Comparison of ENCODE assay signal across 11 cellular contexts in the genomic region with DNA sequence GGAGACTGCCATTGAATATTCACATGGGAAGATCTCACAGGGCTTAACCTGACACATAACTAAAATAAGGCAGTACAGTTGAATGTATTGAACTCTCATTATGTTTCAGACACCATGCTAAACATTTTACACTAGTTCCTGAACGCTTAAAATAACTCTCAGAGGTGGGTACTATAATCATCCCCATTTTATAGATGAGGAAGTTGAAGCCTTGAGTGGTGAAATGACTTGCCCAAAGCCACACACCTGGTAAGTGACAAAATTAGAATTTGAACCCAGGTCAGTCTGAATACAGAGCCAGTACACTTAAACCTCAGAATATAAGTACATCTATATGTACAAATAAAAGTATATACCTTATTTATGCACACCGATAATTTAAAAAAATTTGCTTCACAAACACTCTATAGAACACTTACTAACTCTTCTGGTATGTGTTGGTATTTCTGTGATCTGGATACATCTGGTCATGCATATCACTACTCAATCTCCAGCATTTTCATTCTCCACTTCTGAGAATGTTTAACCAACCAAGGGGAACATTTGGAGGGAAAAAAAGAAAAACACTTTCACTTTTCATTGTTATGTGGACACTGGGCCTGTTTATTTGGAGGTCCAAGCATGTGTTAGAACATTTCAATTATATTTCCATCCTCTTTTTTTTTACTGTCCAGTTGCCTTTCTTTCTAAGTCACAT. TPM values are rescaled to one million over a fixed set of nuclear protein-coding genes. Genes with fewer than 3 reads are reported as not detected.
DNase-seq lines count a peak whose midpoint lies in the region; ATAC-seq, FAIRE-seq and TF ChIP-seq lines count a peak whose summit lies in the region.
"Had no signal": no experiment of that assay in that cellular context is flagged by ENCODE, and none has a peak within 500 bp of the region (broad histone marks: within the 10 kb centered on the region; RNA-seq: fewer than 3 reads in every experiment).

No MANE protein-coding gene starts in this region.

- peaks cover 68% of the 10 kb centered on the region for H3K4me1 Mint-ChIP-seq in activated T-helper 1 cell treated with anti-CD3 and anti-CD28 coated beads, Interleukin-12 subunit alpha, Interleukin-12 subunit beta, Interleukin-2, Interleukin-4 antibody, amounts not matched to agents 30 ng/mL and 10 ng/mL and 1 ng/mL, durations not matched to agents 14 hours and 24 hours and 36 hours (ENCODE audit: low read depth)

- TF ChIP-seq CTCF in DOHH2 (IDR thresholded peaks at IDR 0.05; ENCODE audit: low read depth, low read length, poor library complexity, severe bottlenecking) (no peak), HepG2 (CRISPR knock-in tag; IDR thresholded peaks at IDR 0.05) (no peak), uterus (IDR thresholded peaks at IDR 0.05) (no peak)

- POLR2A ChIA-PET in HepG2 (lab: Yijun Ruan, JAX): interaction anchor here (11.1 kb wide), 1 partner anchor 31 kb away, joined by 270 read pairs; a partner anchor contains a TSS

- peak overlapping the region; percentile 57 for H3K27ac Mint-ChIP-seq in activated T-helper 1 cell treated with anti-CD3 and anti-CD28 coated beads, Interleukin-12 subunit alpha, Interleukin-12 subunit beta, Interleukin-2, Interleukin-4 antibody, amounts not matched to agents 30 ng/mL and 10 ng/mL and 1 ng/mL, durations not matched to agents 14 hours and 24 hours and 36 hours

- H3K4me2 ChIP-seq in DOHH2 (ENCODE audit: low read length) (peak overlapping the region; percentile 88), HepG2 (ENCODE audit: low read depth, low read length) (peak overlapping the region; percentile 40)

- no peaks in the 10 kb centered on the region for H3K9me3 ChIP-seq in DOHH2 (ENCODE audit: control insufficient read depth, insufficient read depth, low read length)
- H3K9me3 ChIP-seq in HepG2 (ENCODE audit: low read length): no peaks in the 10 kb centered on the region
- H3K9me3 ChIP-seq in uterus: no peaks in the 10 kb centered on the region
- H3K9me3 ChIP-seq: esophagus squamous epithelium, prostate gland had no signal

- no peaks in the 10 kb centered on the region for H3K9me2 ChIP-seq in DOHH2 (replicated peaks; ENCODE audit: control insufficient read depth, low read length)

- peaks cover 6% of the 10 kb centered on the region for H3K36me3 Mint-ChIP-seq in activated T-helper 1 cell treated with anti-CD3 and anti-CD28 coated beads, Interleukin-12 subunit alpha, Interleukin-12 subunit beta, Interleukin-2, Interleukin-4 antibody, amounts not matched to agents 30 ng/mL and 10 ng/mL and 1 ng/mL, durations not matched to agents 14 hours and 24 hours and 36 hours (ENCODE audit: low read depth)

- peak overlapping the region; percentile 99 for H3K27ac ChIP-seq in DOHH2 (ENCODE audit: low read depth, low read length)
- H3K27ac ChIP-seq in HepG2 (ENCODE audit: extremely low read length, insufficient read depth, low read length): no peak overlapping the region
- H3K27ac ChIP-seq in uterus: no peak overlapping the region
- H3K27ac ChIP-seq: prostate gland had no signal

- H3K79me2 ChIP-seq in DOHH2 (ENCODE audit: control insufficient read depth, low read length) (peaks cover 60% of the 10 kb centered on the region), HepG2 (ENCODE audit: insufficient read depth, low read length) (peaks cover 6% of the 10 kb centered on the region)

- H3K27me3 Mint-ChIP-seq in activated T-helper 1 cell treated with anti-CD3 and anti-CD28 coated beads, Interleukin-12 subunit alpha, Interleukin-12 subunit beta, Interleukin-2, Interleukin-4 antibody, amounts not matched to agents 30 ng/mL and 10 ng/mL and 1 ng/mL, durations not matched to agents 14 hours and 24 hours and 36 hours (ENCODE audit: insufficient read depth): no peaks in the 10 kb centered on the region

- H3K4me3 Mint-ChIP-seq in activated T-helper 1 cell treated with anti-CD3 and anti-CD28 coated beads, Interleukin-12 subunit alpha, Interleukin-12 subunit beta, Interleukin-2, Interleukin-4 antibody, amounts not matched to agents 30 ng/mL and 10 ng/mL and 1 ng/mL, durations not matched to agents 14 hours and 24 hours and 36 hours: no peak overlapping the region

- H3K27me3 ChIP-seq in DOHH2 (ENCODE audit: control insufficient read depth, low read length): no peaks in the 10 kb centered on the region
- H3K27me3 ChIP-seq in HepG2 (ENCODE audit: control insufficient read depth in 1 of 2, insufficient read depth in 2 of 2, low read length in 2 of 2): no peaks in the 10 kb centered on the region
- no peaks in the 10 kb centered on the region for H3K27me3 ChIP-seq in uterus
- H3K27me3 ChIP-seq: esophagus squamous epithelium had no signal

- no peak overlapping the region for H3K9ac ChIP-seq in HepG2 (ENCODE audit: insufficient read depth, low read depth, low read length)

- no peaks in the 10 kb centered on the region for H3K9me3 Mint-ChIP-seq in activated T-helper 1 cell treated with anti-CD3 and anti-CD28 coated beads, Interleukin-12 subunit alpha, Interleukin-12 subunit beta, Interleukin-2, Interleukin-4 antibody, amounts not matched to agents 30 ng/mL and 10 ng/mL and 1 ng/mL, durations not matched to agents 14 hours and 24 hours and 36 hours

- no peaks in the 10 kb centered on the region for H4K20me1 ChIP-seq in DOHH2 (ENCODE audit: control insufficient read depth, insufficient read depth, low read depth, low read length)
- H4K20me1 ChIP-seq in HepG2 (ENCODE audit: insufficient read depth, low read length): no peaks in the 10 kb centered on the region

- BruUV-seq in HepG2 (replicated peaks; lab: Mats Ljungman, UMichigan): no TSS peak

- DNase-seq in activated T-helper 1 cell treated with anti-CD3 and anti-CD28 coated beads, Interleukin-12 subunit alpha, Interleukin-12 subunit beta, Interleukin-2, Interleukin-4 antibody, amounts not matched to agents 30 ng/mL and 10 ng/mL and 1 ng/mL, durations not matched to agents 14 hours and 24 hours and 36 hours (ENCODE audit: low spot score): no peak
- DNase-seq in HepG2 (ENCODE audit: low spot score): peak; percentile 53
- no peak for DNase-seq in Right ventricle myocardium inferior (ENCODE audit: missing footprints)
- DNase-seq in uterus: no peak
- DNase-seq in cerebellum (ENCODE audit: low spot score): no peak
- no peak for DNase-seq in NCI-H2196 treated with DMSO at 0.1 percent for 48 hours (lab: John Stamatoyannopoulos, UW; ENCODE audit: unreplicated experiment)
- DNase-seq: esophagus squamous epithelium, NCI-H2171 had no signal

- intact Hi-C loops in activated T-helper 1 cell treated with anti-CD3 and anti-CD28 coated beads, Interleukin-12 subunit alpha, Interleukin-12 subunit beta, Interleukin-2, Interleukin-4 antibody, amounts not matched to agents 30 ng/mL and 10 ng/mL and 1 ng/mL, durations not matched to agents 14 hours and 24 hours and 36 hours (cut with micrococcal nuclease): loop anchor here (10.0 kb wide), 3 partner anchors 212 to 1348 kb away; a partner anchor contains a TSS
- intact Hi-C loops in HepG2 (cut with micrococcal nuclease; ENCODE audit: unreplicated experiment) (no loop called here), Right ventricle myocardium inferior (cut with DNase I) (no loop called here), uterus (cut with DNase I; ENCODE audit: low total_unique reads) (no loop called here)

- no peak for TF ChIP-seq EP300 in HepG2 (IDR thresholded peaks at IDR 0.05; ENCODE audit: low read depth in 2 of 2, low read length in 2 of 2)
- no peak for TF ChIP-seq EP300 in HepG2 (CRISPR knock-in tag; IDR thresholded peaks at IDR 0.05; ENCODE audit: borderline replicate concordance)

- 90% methylated on average over 2 of the region's 2 CpGs for WGBS in HepG2 (ENCODE audit: low lambda C conversion rate)

- TF ChIP-seq POLR2A in HepG2 (IDR thresholded peaks at IDR 0.05; ENCODE audit: insufficient read depth in 1 of 2, low read depth in 2 of 2, low read length in 2 of 2): no peak
- TF ChIP-seq POLR2A in uterus (IDR thresholded peaks at IDR 0.05): no peak

- peak overlapping the region; percentile 56 for H3K4me3 ChIP-seq in DOHH2 (ENCODE audit: low read length)
- no peak overlapping the region for H3K4me3 ChIP-seq in HepG2 (replicated peaks in 1 of 3; ENCODE audit: insufficient read depth in 1 of 3, low read depth in 2 of 3, low read length in 3 of 3)
- H3K4me3 ChIP-seq in uterus: no peak overlapping the region
- H3K4me3 ChIP-seq: esophagus squamous epithelium, prostate gland had no signal

- in situ Hi-C loops in HepG2 (cut with HindIII; ENCODE audit: extremely low pct_ligation_motif_present, low pct_unique_long_range_greater_than_20kb): no loop called here

- no peak overlapping the region for H2AFZ ChIP-seq in HepG2 (ENCODE audit: low read length)

- ATAC-seq in HG02852 (IDR thresholded peaks at IDR 0.05; ENCODE audit: unreplicated experiment) (peak; percentile 31), HepG2 (peak; percentile 16; the same call in 1 of the 3 replicates), Right ventricle myocardium inferior (no peak)

- peaks cover 10% of the 10 kb centered on the region; the same call in 1 of the 2 replicates for H3K36me3 ChIP-seq in DOHH2 (ENCODE audit: control insufficient read depth, low read length)
- H3K36me3 ChIP-seq in HepG2 (replicated peaks in 1 of 2; ENCODE audit: control insufficient read depth in 1 of 2, insufficient read depth in 2 of 2, low read length in 2 of 2): no peaks in the 10 kb centered on the region
- no peaks in the 10 kb centered on the region for H3K36me3 ChIP-seq in uterus
- H3K36me3 ChIP-seq: esophagus squamous epithelium, prostate gland had no signal

- no peak for FAIRE-seq in HepG2 (lab: Jason Lieb, UNC)

- peaks cover 63% of the 10 kb centered on the region for H3F3A ChIP-seq in DOHH2 (ENCODE audit: control insufficient read depth, insufficient read depth)

- H3K4me1 ChIP-seq in DOHH2 (ENCODE audit: control insufficient read depth, low read length) (peaks cover 90% of the 10 kb centered on the region), HepG2 (ENCODE audit: insufficient read depth, low read length) (peaks cover 40% of the 10 kb centered on the region), uterus (no peaks in the 10 kb centered on the region)
- H3K4me1 ChIP-seq: prostate gland had no signal

- TF ChIP-seq RAD21 in HepG2 (CRISPR knock-in tag; IDR thresholded peaks at IDR 0.05): no peak

- CTCF ChIA-PET in HepG2 (lab: Yijun Ruan, JAX; ENCODE audit: low intra/inter-chr PET ratio, low total read pairs): no interaction called here

RNA-seq across cellular contexts. Expression of a gene that starts 4.6 kb away (rescaled TPM):
- 14.1 and 14.2 TPM in 2 replicates for total RNA-seq in activated T-helper 1 cell treated with anti-CD3 and anti-CD28 coated beads, Interleukin-12 subunit alpha, Interleukin-12 subunit beta, Interleukin-2, Interleukin-4 antibody, amounts not matched to agents 30 ng/mL and 10 ng/mL and 1 ng/mL, durations not matched to agents 14 hours and 24 hours and 36 hours
- total RNA-seq in HepG2 (2016; rRNA removed; fragmentation: Illumina TruSeq; extraction: Trizol): 5.0 and 6.8 TPM in 2 replicates
- total RNA-seq in HepG2 (2016; cell fraction: cytosol; rRNA removed; fragmentation: Illumina TruSeq; extraction: Trizol; ENCODE audit: low read depth): 1.6 and 1.9 TPM in 2 replicates
- total RNA-seq in HepG2 (2016; cell fraction: insoluble cytoplasmic fraction; rRNA removed; fragmentation: Illumina TruSeq; extraction: Trizol): 4.5 and 6.4 TPM in 2 replicates
- total RNA-seq in HepG2 (2016; cell fraction: membrane; rRNA removed; fragmentation: Illumina TruSeq; extraction: Trizol): 4.8 and 5.3 TPM in 2 replicates
- total RNA-seq in HepG2 (2016; cell fraction: nucleus; rRNA removed; fragmentation: Illumina TruSeq; extraction: Trizol): 4.9 and 6.1 TPM in 2 replicates
- 11.1 and 13.5 TPM in 2 replicates for polyA plus RNA-seq in HepG2 (2011; rRNA removed)
- 9.5 and 11.4 TPM in 2 replicates for polyA plus RNA-seq in HepG2 (2011; cell fraction: cytosol; rRNA removed)
- polyA plus RNA-seq in HepG2 (2011; cell fraction: nucleus; rRNA removed): 9.0 and 9.1 TPM in 2 replicates
- 7.3 and 7.8 TPM in 2 replicates for polyA plus RNA-seq in HepG2 (2012)
- polyA plus RNA-seq in HepG2 (2016; cell fraction: cytosol; fragmentation: Illumina TruSeq; extraction: Trizol; ENCODE audit: low read depth): 0.24 and 0.26 TPM in 2 replicates
- polyA plus RNA-seq in HepG2 (2016; cell fraction: insoluble cytoplasmic fraction; fragmentation: Illumina TruSeq; extraction: Trizol; ENCODE audit: low read depth): 5.3 and 6.6 TPM in 2 replicates
- 1.5 and 1.7 TPM in 2 replicates for polyA plus RNA-seq in HepG2 (2016; cell fraction: membrane; fragmentation: Illumina TruSeq; extraction: Trizol; ENCODE audit: low read depth)
- polyA plus RNA-seq in HepG2 (2016; cell fraction: nucleus; fragmentation: Illumina TruSeq; extraction: Trizol; ENCODE audit: insufficient read depth, low read depth): 8.7 and 9.2 TPM in 2 replicates
- 16.6 and 32.3 TPM in 2 replicates for polyA minus RNA-seq in HepG2 (2011; rRNA and poly(A)+ RNA removed; ENCODE audit: low replicate concordance)
- 14.7 and 15.5 TPM in 2 replicates for polyA minus RNA-seq in HepG2 (2011; cell fraction: cytosol; rRNA and poly(A)+ RNA removed)
- polyA minus RNA-seq in HepG2 (2011; cell fraction: nucleus; rRNA and poly(A)+ RNA removed): 14.7 and 18.9 TPM in 2 replicates
- total RNA-seq in Right ventricle myocardium inferior: 11.6 TPM
- total RNA-seq in uterus: 10 to 100 TPM in 3 of 4 donors, 1 to 10 TPM in 1; 7.4 to 35.3 (median 18.2) TPM
- total RNA-seq in cerebellum: 20.2 TPM

RNA-seq across cellular contexts. Expression of a gene that starts 31.4 kb away (rescaled TPM):
- 20.1 and 22.3 TPM in 2 replicates for total RNA-seq in activated T-helper 1 cell treated with anti-CD3 and anti-CD28 coated beads, Interleukin-12 subunit alpha, Interleukin-12 subunit beta, Interleukin-2, Interleukin-4 antibody, amounts not matched to agents 30 ng/mL and 10 ng/mL and 1 ng/mL, durations not matched to agents 14 hours and 24 hours and 36 hours
- 36.1 and 43.2 TPM in 2 replicates for total RNA-seq in HepG2 (2016; rRNA removed; fragmentation: Illumina TruSeq; extraction: Trizol)
- 13.4 and 14.0 TPM in 2 replicates for total RNA-seq in HepG2 (2016; cell fraction: cytosol; rRNA removed; fragmentation: Illumina TruSeq; extraction: Trizol; ENCODE audit: low read depth)
- 37.2 and 41.5 TPM in 2 replicates for total RNA-seq in HepG2 (2016; cell fraction: insoluble cytoplasmic fraction; rRNA removed; fragmentation: Illumina TruSeq; extraction: Trizol)
- total RNA-seq in HepG2 (2016; cell fraction: membrane; rRNA removed; fragmentation: Illumina TruSeq; extraction: Trizol): 20.4 and 22.9 TPM in 2 replicates
- 17.5 and 20.0 TPM in 2 replicates for total RNA-seq in HepG2 (2016; cell fraction: nucleus; rRNA removed; fragmentation: Illumina TruSeq; extraction: Trizol)
- 14.8 and 18.0 TPM in 2 replicates for polyA plus RNA-seq in HepG2 (2011; rRNA removed)
- polyA plus RNA-seq in HepG2 (2011; cell fraction: cytosol; rRNA removed): 14.9 and 15.6 TPM in 2 replicates
- polyA plus RNA-seq in HepG2 (2011; cell fraction: nucleus; rRNA removed): 12.6 and 13.8 TPM in 2 replicates
- 12.0 and 15.3 TPM in 2 replicates for polyA plus RNA-seq in HepG2 (2012)
- 5.2 and 5.5 TPM in 2 replicates for polyA plus RNA-seq in HepG2 (2016; cell fraction: cytosol; fragmentation: Illumina TruSeq; extraction: Trizol; ENCODE audit: low read depth)
- 26.8 and 28.7 TPM in 2 replicates for polyA plus RNA-seq in HepG2 (2016; cell fraction: insoluble cytoplasmic fraction; fragmentation: Illumina TruSeq; extraction: Trizol; ENCODE audit: low read depth)
- polyA plus RNA-seq in HepG2 (2016; cell fraction: membrane; fragmentation: Illumina TruSeq; extraction: Trizol; ENCODE audit: low read depth): 7.8 and 9.2 TPM in 2 replicates
- 20.6 and 21.7 TPM in 2 replicates for polyA plus RNA-seq in HepG2 (2016; cell fraction: nucleus; fragmentation: Illumina TruSeq; extraction: Trizol; ENCODE audit: insufficient read depth, low read depth)
- 10.7 and 14.8 TPM in 2 replicates for polyA minus RNA-seq in HepG2 (2011; rRNA and poly(A)+ RNA removed; ENCODE audit: low replicate concordance)
- 8.2 and 9.3 TPM in 2 replicates for polyA minus RNA-seq in HepG2 (2011; cell fraction: cytosol; rRNA and poly(A)+ RNA removed)
- 7.6 and 7.7 TPM in 2 replicates for polyA minus RNA-seq in HepG2 (2011; cell fraction: nucleus; rRNA and poly(A)+ RNA removed)
- 12.0 TPM for total RNA-seq in Right ventricle myocardium inferior
- total RNA-seq in uterus: 10 to 100 TPM in 3 of 4 donors, 1 to 10 TPM in 1; 7.9 to 48.7 (median 14.6) TPM
- 29.6 TPM for total RNA-seq in cerebellum

RNA-seq across cellular contexts. Expression of a gene that starts 54.9 kb away (rescaled TPM):
- total RNA-seq in activated T-helper 1 cell treated with anti-CD3 and anti-CD28 coated beads, Interleukin-12 subunit alpha, Interleukin-12 subunit beta, Interleukin-2, Interleukin-4 antibody, amounts not matched to agents 30 ng/mL and 10 ng/mL and 1 ng/mL, durations not matched to agents 14 hours and 24 hours and 36 hours: not detected in 2 replicates
- total RNA-seq in HepG2 (2016; rRNA removed; fragmentation: Illumina TruSeq; extraction: Trizol): 0.04 and 0.06 TPM in 2 replicates
- total RNA-seq in HepG2 (2016; cell fraction: cytosol; rRNA removed; fragmentation: Illumina TruSeq; extraction: Trizol; ENCODE audit: low read depth): 0.10 TPM in 1 of 2 replicates, not detected in the other
- total RNA-seq in HepG2 (2016; cell fraction: insoluble cytoplasmic fraction; rRNA removed; fragmentation: Illumina TruSeq; extraction: Trizol): 0.04 TPM in 1 of 2 replicates, not detected in the other
- 0.10 TPM in 1 of 2 replicates, not detected in the other for total RNA-seq in HepG2 (2016; cell fraction: membrane; rRNA removed; fragmentation: Illumina TruSeq; extraction: Trizol)
- not detected in 2 replicates for total RNA-seq in HepG2 (2016; cell fraction: nucleus; rRNA removed; fragmentation: Illumina TruSeq; extraction: Trizol)
- 0.03 and 0.05 TPM in 2 replicates for polyA plus RNA-seq in HepG2 (2011; rRNA removed)
- polyA plus RNA-seq in HepG2 (2011; cell fraction: cytosol; rRNA removed): 0.05 TPM in 2 replicates
- polyA plus RNA-seq in HepG2 (2011; cell fraction: nucleus; rRNA removed): 0.08 TPM in 1 of 2 replicates, not detected in the other
- polyA plus RNA-seq in HepG2 (2012): not detected in 2 replicates
- polyA plus RNA-seq in HepG2 (2016; cell fraction: cytosol; fragmentation: Illumina TruSeq; extraction: Trizol; ENCODE audit: low read depth): not detected in 2 replicates
- not detected in 2 replicates for polyA plus RNA-seq in HepG2 (2016; cell fraction: insoluble cytoplasmic fraction; fragmentation: Illumina TruSeq; extraction: Trizol; ENCODE audit: low read depth)
- not detected in 2 replicates for polyA plus RNA-seq in HepG2 (2016; cell fraction: membrane; fragmentation: Illumina TruSeq; extraction: Trizol; ENCODE audit: low read depth)
- not detected in 2 replicates for polyA plus RNA-seq in HepG2 (2016; cell fraction: nucleus; fragmentation: Illumina TruSeq; extraction: Trizol; ENCODE audit: insufficient read depth, low read depth)
- polyA minus RNA-seq in HepG2 (2011; rRNA and poly(A)+ RNA removed; ENCODE audit: low replicate concordance): not detected in 2 replicates
- polyA minus RNA-seq in HepG2 (2011; cell fraction: cytosol; rRNA and poly(A)+ RNA removed): not detected in 2 replicates
- 0.12 TPM in 1 of 2 replicates, not detected in the other for polyA minus RNA-seq in HepG2 (2011; cell fraction: nucleus; rRNA and poly(A)+ RNA removed)
- total RNA-seq in Right ventricle myocardium inferior: 0.49 TPM
- total RNA-seq in uterus: 1 to 10 TPM in 3 of 4 donors, not detected in 1; 2.0 to 7.0 (median 5.8) TPM
- 5.4 TPM for total RNA-seq in cerebellum
